ENCODE assay signal across 1 cellular context in the genomic region with DNA sequence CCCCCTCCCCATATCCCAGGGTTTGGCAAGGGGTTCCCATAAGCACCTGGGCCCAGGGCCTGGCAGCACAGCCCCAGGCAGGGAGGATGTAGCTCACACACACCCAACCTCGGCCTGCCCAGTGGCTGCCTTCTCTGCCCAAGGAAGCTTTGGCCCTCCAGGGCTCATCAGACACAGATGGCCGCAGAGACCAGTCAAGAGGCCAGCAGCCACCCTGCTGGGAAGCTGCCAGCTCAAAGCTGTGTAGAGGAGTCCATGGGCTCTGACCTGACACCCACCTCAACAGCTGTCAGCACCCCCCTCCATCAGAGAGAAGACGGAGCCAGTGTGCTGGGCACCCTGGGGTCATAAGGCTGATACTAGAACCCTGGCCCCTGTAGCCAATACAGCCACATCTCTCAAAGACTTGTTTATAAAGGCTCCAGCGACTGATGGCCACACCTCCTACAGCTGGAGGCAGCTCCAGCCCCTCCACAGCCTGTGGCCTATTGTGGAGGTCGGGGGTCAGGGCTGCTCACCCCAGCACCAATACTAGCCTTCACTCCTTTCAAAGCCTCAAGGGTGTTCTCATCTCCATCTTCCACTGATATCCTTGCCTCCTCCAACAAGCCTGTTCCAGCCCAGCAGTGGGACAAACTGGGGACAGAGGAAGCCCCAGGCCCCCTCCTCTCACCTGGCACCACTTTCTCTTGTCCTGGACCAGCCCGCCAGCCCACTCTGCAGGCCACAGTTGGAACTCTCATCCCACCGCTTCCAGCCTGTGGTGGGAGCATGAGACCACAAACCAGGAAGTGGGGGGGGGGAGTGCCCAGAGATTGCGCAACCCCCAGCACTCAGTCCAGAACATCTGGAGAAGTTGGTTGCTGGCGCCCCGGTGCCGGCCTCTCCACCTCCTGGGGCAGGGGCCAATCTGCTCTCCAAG.
TF ChIP-seq lines count a peak whose summit lies in the region.

No MANE protein-coding gene starts in this region.

TF ChIP-seq in K562, 482 proteins besides CTCF, POLR2A, EP300 and RAD21 (continued from another document and continues in another):
- TF ChIP-seq, protein P1, sequence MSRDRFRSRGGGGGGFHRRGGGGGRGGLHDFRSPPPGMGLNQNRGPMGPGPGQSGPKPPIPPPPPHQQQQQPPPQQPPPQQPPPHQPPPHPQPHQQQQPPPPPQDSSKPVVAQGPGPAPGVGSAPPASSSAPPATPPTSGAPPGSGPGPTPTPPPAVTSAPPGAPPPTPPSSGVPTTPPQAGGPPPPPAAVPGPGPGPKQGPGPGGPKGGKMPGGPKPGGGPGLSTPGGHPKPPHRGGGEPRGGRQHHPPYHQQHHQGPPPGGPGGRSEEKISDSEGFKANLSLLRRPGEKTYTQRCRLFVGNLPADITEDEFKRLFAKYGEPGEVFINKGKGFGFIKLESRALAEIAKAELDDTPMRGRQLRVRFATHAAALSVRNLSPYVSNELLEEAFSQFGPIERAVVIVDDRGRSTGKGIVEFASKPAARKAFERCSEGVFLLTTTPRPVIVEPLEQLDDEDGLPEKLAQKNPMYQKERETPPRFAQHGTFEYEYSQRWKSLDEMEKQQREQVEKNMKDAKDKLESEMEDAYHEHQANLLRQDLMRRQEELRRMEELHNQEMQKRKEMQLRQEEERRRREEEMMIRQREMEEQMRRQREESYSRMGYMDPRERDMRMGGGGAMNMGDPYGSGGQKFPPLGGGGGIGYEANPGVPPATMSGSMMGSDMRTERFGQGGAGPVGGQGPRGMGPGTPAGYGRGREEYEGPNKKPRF (IDR thresholded peaks at IDR 0.05; ENCODE audit: low read depth, low read length), result no peak
- TF ChIP-seq ZNF668 (CRISPR knock-in tag; IDR thresholded peaks at IDR 0.05) (no peak), CHD4 (IDR thresholded peaks at IDR 0.05; ENCODE audit: insufficient read depth, insufficient replicate concordance, low read depth, low read length, poor library complexity, severe bottlenecking) (no peak), ZNF408 (CRISPR knock-in tag; IDR thresholded peaks at IDR 0.05; ENCODE audit: low read depth) (no peak), SMARCB1 (IDR thresholded peaks at IDR 0.05; ENCODE audit: insufficient read length, low read depth) (no peak), DACH1 (IDR thresholded peaks at IDR 0.05; ENCODE audit: partially characterized antibody) (peak; percentile 42), ZNF561 (CRISPR knock-in tag; conservative IDR thresholded peaks at IDR 0.05) (no peak), CEBPB (tag; IDR thresholded peaks at IDR 0.05) (peak; percentile 100), HNRNPL (IDR thresholded peaks at IDR 0.05; ENCODE audit: low read depth, low read length) (no peak), BRD9 (IDR thresholded peaks at IDR 0.05; ENCODE audit: low read depth, partially characterized antibody) (no peak), BACH1 (tag; IDR thresholded peaks at IDR 0.05) (no peak), HCFC1 (IDR thresholded peaks at IDR 0.05; ENCODE audit: low read depth, low read length) (no peak), DPF2 (IDR thresholded peaks at IDR 0.05) (peak; percentile 20; the same call in 1 of the 2 replicates), ZZZ3 (IDR thresholded peaks at IDR 0.05) (no peak), TSC22D4 (tag; IDR thresholded peaks at IDR 0.05) (no peak), ZBTB7A (IDR thresholded peaks at IDR 0.05; ENCODE audit: borderline replicate concordance, control insufficient read depth, low read depth, low read length) (peak; percentile 70; the same call in 1 of the 2 replicates)
- TF ChIP-seq, protein P2, sequence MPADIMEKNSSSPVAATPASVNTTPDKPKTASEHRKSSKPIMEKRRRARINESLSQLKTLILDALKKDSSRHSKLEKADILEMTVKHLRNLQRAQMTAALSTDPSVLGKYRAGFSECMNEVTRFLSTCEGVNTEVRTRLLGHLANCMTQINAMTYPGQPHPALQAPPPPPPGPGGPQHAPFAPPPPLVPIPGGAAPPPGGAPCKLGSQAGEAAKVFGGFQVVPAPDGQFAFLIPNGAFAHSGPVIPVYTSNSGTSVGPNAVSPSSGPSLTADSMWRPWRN (IDR thresholded peaks at IDR 0.05; ENCODE audit: low read depth), result no peak
- TF ChIP-seq, protein P3, sequence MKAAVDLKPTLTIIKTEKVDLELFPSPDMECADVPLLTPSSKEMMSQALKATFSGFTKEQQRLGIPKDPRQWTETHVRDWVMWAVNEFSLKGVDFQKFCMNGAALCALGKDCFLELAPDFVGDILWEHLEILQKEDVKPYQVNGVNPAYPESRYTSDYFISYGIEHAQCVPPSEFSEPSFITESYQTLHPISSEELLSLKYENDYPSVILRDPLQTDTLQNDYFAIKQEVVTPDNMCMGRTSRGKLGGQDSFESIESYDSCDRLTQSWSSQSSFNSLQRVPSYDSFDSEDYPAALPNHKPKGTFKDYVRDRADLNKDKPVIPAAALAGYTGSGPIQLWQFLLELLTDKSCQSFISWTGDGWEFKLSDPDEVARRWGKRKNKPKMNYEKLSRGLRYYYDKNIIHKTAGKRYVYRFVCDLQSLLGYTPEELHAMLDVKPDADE (conservative IDR thresholded peaks at IDR 0.05; ENCODE audit: control insufficient read depth, low read depth, low read length), result no peak
- TF ChIP-seq, protein P4, sequence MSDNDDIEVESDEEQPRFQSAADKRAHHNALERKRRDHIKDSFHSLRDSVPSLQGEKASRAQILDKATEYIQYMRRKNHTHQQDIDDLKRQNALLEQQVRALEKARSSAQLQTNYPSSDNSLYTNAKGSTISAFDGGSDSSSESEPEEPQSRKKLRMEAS (CRISPR knock-in tag; IDR thresholded peaks at IDR 0.05), result peak; percentile 21; the same call in 1 of the 2 replicates
- TF ChIP-seq, protein P5, sequence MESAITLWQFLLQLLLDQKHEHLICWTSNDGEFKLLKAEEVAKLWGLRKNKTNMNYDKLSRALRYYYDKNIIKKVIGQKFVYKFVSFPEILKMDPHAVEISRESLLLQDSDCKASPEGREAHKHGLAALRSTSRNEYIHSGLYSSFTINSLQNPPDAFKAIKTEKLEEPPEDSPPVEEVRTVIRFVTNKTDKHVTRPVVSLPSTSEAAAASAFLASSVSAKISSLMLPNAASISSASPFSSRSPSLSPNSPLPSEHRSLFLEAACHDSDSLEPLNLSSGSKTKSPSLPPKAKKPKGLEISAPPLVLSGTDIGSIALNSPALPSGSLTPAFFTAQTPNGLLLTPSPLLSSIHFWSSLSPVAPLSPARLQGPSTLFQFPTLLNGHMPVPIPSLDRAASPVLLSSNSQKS (CRISPR knock-in tag; IDR thresholded peaks at IDR 0.05), result no peak
- TF ChIP-seq, protein P6, sequence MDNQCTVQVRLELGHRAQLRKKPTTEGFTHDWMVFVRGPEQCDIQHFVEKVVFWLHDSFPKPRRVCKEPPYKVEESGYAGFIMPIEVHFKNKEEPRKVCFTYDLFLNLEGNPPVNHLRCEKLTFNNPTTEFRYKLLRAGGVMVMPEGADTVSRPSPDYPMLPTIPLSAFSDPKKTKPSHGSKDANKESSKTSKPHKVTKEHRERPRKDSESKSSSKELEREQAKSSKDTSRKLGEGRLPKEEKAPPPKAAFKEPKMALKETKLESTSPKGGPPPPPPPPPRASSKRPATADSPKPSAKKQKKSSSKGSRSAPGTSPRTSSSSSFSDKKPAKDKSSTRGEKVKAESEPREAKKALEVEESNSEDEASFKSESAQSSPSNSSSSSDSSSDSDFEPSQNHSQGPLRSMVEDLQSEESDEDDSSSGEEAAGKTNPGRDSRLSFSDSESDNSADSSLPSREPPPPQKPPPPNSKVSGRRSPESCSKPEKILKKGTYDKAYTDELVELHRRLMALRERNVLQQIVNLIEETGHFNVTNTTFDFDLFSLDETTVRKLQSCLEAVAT (IDR thresholded peaks at IDR 0.05), result no peak
- TF ChIP-seq, protein P7, sequence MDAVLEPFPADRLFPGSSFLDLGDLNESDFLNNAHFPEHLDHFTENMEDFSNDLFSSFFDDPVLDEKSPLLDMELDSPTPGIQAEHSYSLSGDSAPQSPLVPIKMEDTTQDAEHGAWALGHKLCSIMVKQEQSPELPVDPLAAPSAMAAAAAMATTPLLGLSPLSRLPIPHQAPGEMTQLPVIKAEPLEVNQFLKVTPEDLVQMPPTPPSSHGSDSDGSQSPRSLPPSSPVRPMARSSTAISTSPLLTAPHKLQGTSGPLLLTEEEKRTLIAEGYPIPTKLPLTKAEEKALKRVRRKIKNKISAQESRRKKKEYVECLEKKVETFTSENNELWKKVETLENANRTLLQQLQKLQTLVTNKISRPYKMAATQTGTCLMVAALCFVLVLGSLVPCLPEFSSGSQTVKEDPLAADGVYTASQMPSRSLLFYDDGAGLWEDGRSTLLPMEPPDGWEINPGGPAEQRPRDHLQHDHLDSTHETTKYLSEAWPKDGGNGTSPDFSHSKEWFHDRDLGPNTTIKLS (IDR thresholded peaks at IDR 0.05; ENCODE audit: borderline replicate concordance, low read depth), result no peak
- TF ChIP-seq, protein P8, sequence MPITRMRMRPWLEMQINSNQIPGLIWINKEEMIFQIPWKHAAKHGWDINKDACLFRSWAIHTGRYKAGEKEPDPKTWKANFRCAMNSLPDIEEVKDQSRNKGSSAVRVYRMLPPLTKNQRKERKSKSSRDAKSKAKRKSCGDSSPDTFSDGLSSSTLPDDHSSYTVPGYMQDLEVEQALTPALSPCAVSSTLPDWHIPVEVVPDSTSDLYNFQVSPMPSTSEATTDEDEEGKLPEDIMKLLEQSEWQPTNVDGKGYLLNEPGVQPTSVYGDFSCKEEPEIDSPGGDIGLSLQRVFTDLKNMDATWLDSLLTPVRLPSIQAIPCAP (CRISPR knock-in tag; IDR thresholded peaks at IDR 0.05; ENCODE audit: borderline replicate concordance), result no peak
- TF ChIP-seq, protein P9, sequence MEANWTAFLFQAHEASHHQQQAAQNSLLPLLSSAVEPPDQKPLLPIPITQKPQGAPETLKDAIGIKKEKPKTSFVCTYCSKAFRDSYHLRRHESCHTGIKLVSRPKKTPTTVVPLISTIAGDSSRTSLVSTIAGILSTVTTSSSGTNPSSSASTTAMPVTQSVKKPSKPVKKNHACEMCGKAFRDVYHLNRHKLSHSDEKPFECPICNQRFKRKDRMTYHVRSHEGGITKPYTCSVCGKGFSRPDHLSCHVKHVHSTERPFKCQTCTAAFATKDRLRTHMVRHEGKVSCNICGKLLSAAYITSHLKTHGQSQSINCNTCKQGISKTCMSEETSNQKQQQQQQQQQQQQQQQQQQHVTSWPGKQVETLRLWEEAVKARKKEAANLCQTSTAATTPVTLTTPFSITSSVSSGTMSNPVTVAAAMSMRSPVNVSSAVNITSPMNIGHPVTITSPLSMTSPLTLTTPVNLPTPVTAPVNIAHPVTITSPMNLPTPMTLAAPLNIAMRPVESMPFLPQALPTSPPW (CRISPR knock-in tag; IDR thresholded peaks at IDR 0.05), result peak; percentile 97
- TF ChIP-seq, protein P10, sequence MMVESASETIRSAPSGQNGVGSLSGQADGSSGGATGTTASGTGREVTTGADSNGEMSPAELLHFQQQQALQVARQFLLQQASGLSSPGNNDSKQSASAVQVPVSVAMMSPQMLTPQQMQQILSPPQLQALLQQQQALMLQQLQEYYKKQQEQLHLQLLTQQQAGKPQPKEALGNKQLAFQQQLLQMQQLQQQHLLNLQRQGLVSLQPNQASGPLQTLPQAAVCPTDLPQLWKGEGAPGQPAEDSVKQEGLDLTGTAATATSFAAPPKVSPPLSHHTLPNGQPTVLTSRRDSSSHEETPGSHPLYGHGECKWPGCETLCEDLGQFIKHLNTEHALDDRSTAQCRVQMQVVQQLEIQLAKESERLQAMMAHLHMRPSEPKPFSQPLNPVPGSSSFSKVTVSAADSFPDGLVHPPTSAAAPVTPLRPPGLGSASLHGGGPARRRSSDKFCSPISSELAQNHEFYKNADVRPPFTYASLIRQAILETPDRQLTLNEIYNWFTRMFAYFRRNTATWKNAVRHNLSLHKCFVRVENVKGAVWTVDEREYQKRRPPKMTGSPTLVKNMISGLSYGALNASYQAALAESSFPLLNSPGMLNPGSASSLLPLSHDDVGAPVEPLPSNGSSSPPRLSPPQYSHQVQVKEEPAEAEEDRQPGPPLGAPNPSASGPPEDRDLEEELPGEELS (CRISPR knock-in tag; IDR thresholded peaks at IDR 0.05; ENCODE audit: borderline replicate concordance), result no peak
- TF ChIP-seq, protein P11, sequence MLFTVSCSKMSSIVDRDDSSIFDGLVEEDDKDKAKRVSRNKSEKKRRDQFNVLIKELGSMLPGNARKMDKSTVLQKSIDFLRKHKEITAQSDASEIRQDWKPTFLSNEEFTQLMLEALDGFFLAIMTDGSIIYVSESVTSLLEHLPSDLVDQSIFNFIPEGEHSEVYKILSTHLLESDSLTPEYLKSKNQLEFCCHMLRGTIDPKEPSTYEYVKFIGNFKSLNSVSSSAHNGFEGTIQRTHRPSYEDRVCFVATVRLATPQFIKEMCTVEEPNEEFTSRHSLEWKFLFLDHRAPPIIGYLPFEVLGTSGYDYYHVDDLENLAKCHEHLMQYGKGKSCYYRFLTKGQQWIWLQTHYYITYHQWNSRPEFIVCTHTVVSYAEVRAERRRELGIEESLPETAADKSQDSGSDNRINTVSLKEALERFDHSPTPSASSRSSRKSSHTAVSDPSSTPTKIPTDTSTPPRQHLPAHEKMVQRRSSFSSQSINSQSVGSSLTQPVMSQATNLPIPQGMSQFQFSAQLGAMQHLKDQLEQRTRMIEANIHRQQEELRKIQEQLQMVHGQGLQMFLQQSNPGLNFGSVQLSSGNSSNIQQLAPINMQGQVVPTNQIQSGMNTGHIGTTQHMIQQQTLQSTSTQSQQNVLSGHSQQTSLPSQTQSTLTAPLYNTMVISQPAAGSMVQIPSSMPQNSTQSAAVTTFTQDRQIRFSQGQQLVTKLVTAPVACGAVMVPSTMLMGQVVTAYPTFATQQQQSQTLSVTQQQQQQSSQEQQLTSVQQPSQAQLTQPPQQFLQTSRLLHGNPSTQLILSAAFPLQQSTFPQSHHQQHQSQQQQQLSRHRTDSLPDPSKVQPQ (CRISPR knock-in tag; IDR thresholded peaks at IDR 0.05; ENCODE audit: borderline replicate concordance), result no peak
